18 cellular contexts compared by ENCODE assay signal in the genomic region with DNA sequence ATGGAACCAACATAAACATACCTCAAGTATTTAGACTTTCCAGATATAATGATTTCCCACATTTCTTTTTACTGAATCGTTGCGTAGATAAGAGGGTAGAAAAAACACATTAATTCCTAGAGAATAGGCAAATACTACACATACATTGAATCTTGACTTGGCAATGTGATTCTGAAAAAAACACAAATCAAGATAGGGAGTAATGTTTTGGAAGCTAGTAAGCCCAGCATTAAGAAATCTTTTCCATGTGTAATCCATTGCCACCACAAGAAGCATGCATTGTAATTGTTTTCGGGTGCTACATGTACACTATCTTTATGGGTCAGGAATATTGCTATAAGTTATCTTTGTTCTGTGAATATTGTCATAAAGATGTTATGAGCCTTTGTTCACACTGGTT.
A peak's percentile ranks its signal among the peaks of the same experiment; 100 is the strongest.
DNase-seq lines count a peak whose midpoint lies in the region; ATAC-seq and TF ChIP-seq lines count a peak whose summit lies in the region.
"Had no signal": no experiment of that assay in that cellular context is flagged by ENCODE, and none has a peak within 500 bp of the region (broad histone marks: within the 10 kb centered on the region; RNA-seq: fewer than 3 reads in every experiment).

No MANE protein-coding gene starts in this region.

- H3K4me1 ChIP-seq in SK-N-SH (ENCODE audit: control insufficient read depth in 1 of 2, insufficient read depth in 2 of 2, low read depth in 1 of 2, low read length in 1 of 2) (no peaks in the 10 kb centered on the region; a peak in 1 of 4 replicates), A673 (ENCODE audit: insufficient read depth, low read length, poor library complexity, severe bottlenecking) (no peaks in the 10 kb centered on the region)
- H3K4me1 ChIP-seq: Caco-2 had no signal

- no peak for TF ChIP-seq EP300 in SK-N-SH (IDR thresholded peaks at IDR 0.05; ENCODE audit: borderline replicate concordance in 1 of 2, low read depth in 1 of 2, low read length in 1 of 2)

- BruUV-seq in A673 (replicated peaks; lab: Mats Ljungman, UMichigan): no TSS peak

- no peak for TF ChIP-seq RAD21 in SK-N-SH (IDR thresholded peaks at IDR 0.05; ENCODE audit: low read length)

- ATAC-seq in GM18861 (IDR thresholded peaks at IDR 0.05; ENCODE audit: unreplicated experiment): no peak
- ATAC-seq: CD8-positive, alpha-beta T cell had no signal

- 0 out of 2 replicates have a peak, but pooled peaks cover 4% of the 10 kb centered on the region for H3K9me2 ChIP-seq in SK-N-SH

- DNase-seq in OCI-M1 (lab: John Stamatoyannopoulos, UW) (peak; percentile 1), amniotic epithelial cell (ENCODE audit: low read depth) (peak; percentile 68), astrocyte of the hippocampus (ENCODE audit: low read depth, low spot score) (peak; percentile 22), fibroblast of the aortic adventitia (ENCODE audit: low read depth) (peak; percentile 30), SK-N-SH (no peak), mucosa of gallbladder (ENCODE audit: low spot score) (no peak), A673 (ENCODE audit: low spot score) (no peak)
- DNase-seq: 8988T; AML-193; Caco-2; Calu3; CD4-positive, alpha-beta T cell; CD8-positive, alpha-beta T cell; DMS79 treated with DMSO at 0.1 percent for 48 hours; GF-D8 had no signal

- no peaks in the 10 kb centered on the region for H3K79me2 ChIP-seq in SK-N-SH (ENCODE audit: insufficient read depth)

- H3K9ac ChIP-seq in SK-N-SH: no peak overlapping the region
- H3K9ac ChIP-seq: BLaER1 treated with 17β-estradiol and CSF1 and Interleukin-3, amounts not matched to agents 10 nM and 100 nM had no signal

- no peak overlapping the region for H2AFZ ChIP-seq in SK-N-SH (ENCODE audit: low read depth)

- H3K36me3 ChIP-seq in SK-N-SH (replicated peaks in 1 of 2; ENCODE audit: control insufficient read depth in 1 of 2, insufficient read depth in 2 of 2, low read length in 1 of 2) (no peaks in the 10 kb centered on the region), A673 (ENCODE audit: insufficient read depth, low read length, poor library complexity, severe bottlenecking) (no peaks in the 10 kb centered on the region)
- H3K36me3 ChIP-seq: BLaER1 treated with 17β-estradiol and CSF1 and Interleukin-3, amounts not matched to agents 10 nM and 100 nM had no signal

- POLR2A ChIA-PET in SK-N-SH (lab: Yijun Ruan, JAX) (no interaction called here), A673 (lab: Charles Lee; ENCODE audit: low non-redundant PET) (no interaction called here)

- intact Hi-C loops in A673 (cut with micrococcal nuclease; ENCODE audit: unreplicated experiment): no loop called here

- H3K27ac ChIP-seq in SK-N-SH (ENCODE audit: low read depth in 2 of 2, low read length in 1 of 2): no peak overlapping the region
- no peak overlapping the region for H3K27ac ChIP-seq in A673 (ENCODE audit: low read depth, low read length, poor library complexity, severe bottlenecking)
- H3K27ac ChIP-seq: BLaER1 treated with 17β-estradiol and CSF1 and Interleukin-3, amounts not matched to agents 10 nM and 100 nM; C4-2B had no signal

- no peak overlapping the region for H3K4me2 ChIP-seq in SK-N-SH

- 77% methylated on average over 3 of the region's 3 CpGs for WGBS in SK-N-SH (ENCODE audit: low lambda C conversion rate)

- H3K9me3 ChIP-seq in SK-N-SH (no peaks in the 10 kb centered on the region), A673 (ENCODE audit: low read depth, low read length, poor library complexity, severe bottlenecking) (no peaks in the 10 kb centered on the region)
- H3K9me3 ChIP-seq: Caco-2 had no signal

- TF ChIP-seq CTCF in fibroblast of the aortic adventitia (IDR thresholded peaks at IDR 0.05; ENCODE audit: insufficient read depth, low read length) (no peak), SK-N-SH (IDR thresholded peaks at IDR 0.05) (no peak), A673 (conservative IDR thresholded peaks at IDR 0.05; ENCODE audit: low read depth, low read length) (no peak)

- no peaks in the 10 kb centered on the region for H4K20me1 ChIP-seq in SK-N-SH (ENCODE audit: insufficient read depth)
- H4K20me1 ChIP-seq: BLaER1 treated with 17β-estradiol and CSF1 and Interleukin-3, amounts not matched to agents 10 nM and 100 nM had no signal

- CTCF ChIA-PET in SK-N-SH (lab: Yijun Ruan, JAX) (interaction anchor here (1.2 kb wide), 1 partner anchor 13 kb away, joined by 3 read pairs; no protein-coding TSS in a partner anchor), A673 (lab: Charles Lee) (no interaction called here)

- H3K27me3 ChIP-seq in SK-N-SH (ENCODE audit: insufficient read depth) (no peaks in the 10 kb centered on the region), A673 (replicated peaks; ENCODE audit: insufficient read depth, low read depth, low read length, poor library complexity) (no peaks in the 10 kb centered on the region)
- H3K27me3 ChIP-seq: BLaER1 treated with 17β-estradiol and CSF1 and Interleukin-3, amounts not matched to agents 10 nM and 100 nM had no signal

- H3K4me3 ChIP-seq in fibroblast of the aortic adventitia (ENCODE audit: low read depth, low read length): no peak overlapping the region
- H3K4me3 ChIP-seq in SK-N-SH (ENCODE audit: low read depth in 2 of 2, low read length in 1 of 2): no peak overlapping the region
- H3K4me3 ChIP-seq in A673 (ENCODE audit: low read depth, low read length, poor library complexity, severe bottlenecking): no peak overlapping the region
- H3K4me3 ChIP-seq: BLaER1 treated with 17β-estradiol and CSF1 and Interleukin-3, amounts not matched to agents 10 nM and 100 nM had no signal

- no peaks in the 10 kb centered on the region for H3F3A ChIP-seq in SK-N-SH (replicated peaks; ENCODE audit: insufficient read depth)

TF ChIP-seq in SK-N-SH, 30 proteins besides CTCF, POLR2A, EP300 and RAD21:
- no peak for TF ChIP-seq JUND (IDR thresholded peaks at IDR 0.05)
- no peak for TF ChIP-seq FOXJ3 (CRISPR knock-in tag; IDR thresholded peaks at IDR 0.05)
- TF ChIP-seq, protein P1, sequence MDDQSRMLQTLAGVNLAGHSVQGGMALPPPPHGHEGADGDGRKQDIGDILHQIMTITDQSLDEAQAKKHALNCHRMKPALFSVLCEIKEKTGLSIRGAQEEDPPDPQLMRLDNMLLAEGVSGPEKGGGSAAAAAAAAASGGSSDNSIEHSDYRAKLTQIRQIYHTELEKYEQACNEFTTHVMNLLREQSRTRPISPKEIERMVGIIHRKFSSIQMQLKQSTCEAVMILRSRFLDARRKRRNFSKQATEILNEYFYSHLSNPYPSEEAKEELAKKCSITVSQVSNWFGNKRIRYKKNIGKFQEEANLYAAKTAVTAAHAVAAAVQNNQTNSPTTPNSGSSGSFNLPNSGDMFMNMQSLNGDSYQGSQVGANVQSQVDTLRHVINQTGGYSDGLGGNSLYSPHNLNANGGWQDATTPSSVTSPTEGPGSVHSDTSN (IDR thresholded peaks at IDR 0.05): no peak
- TF ChIP-seq, protein P2, sequence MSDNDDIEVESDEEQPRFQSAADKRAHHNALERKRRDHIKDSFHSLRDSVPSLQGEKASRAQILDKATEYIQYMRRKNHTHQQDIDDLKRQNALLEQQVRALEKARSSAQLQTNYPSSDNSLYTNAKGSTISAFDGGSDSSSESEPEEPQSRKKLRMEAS (IDR thresholded peaks at IDR 0.05; ENCODE audit: low read depth): no peak
- no peak for TF ChIP-seq POLR2AphosphoS5 (IDR thresholded peaks at IDR 0.05; ENCODE audit: low read depth, low read length)
- TF ChIP-seq RCOR1 (IDR thresholded peaks at IDR 0.05; ENCODE audit: low read length): no peak
- TF ChIP-seq, protein P3, sequence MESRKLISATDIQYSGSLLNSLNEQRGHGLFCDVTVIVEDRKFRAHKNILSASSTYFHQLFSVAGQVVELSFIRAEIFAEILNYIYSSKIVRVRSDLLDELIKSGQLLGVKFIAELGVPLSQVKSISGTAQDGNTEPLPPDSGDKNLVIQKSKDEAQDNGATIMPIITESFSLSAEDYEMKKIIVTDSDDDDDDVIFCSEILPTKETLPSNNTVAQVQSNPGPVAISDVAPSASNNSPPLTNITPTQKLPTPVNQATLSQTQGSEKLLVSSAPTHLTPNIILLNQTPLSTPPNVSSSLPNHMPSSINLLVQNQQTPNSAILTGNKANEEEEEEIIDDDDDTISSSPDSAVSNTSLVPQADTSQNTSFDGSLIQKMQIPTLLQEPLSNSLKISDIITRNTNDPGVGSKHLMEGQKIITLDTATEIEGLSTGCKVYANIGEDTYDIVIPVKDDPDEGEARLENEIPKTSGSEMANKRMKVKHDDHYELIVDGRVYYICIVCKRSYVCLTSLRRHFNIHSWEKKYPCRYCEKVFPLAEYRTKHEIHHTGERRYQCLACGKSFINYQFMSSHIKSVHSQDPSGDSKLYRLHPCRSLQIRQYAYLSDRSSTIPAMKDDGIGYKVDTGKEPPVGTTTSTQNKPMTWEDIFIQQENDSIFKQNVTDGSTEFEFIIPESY (IDR thresholded peaks at IDR 0.05; ENCODE audit: borderline replicate concordance, low read depth): no peak

Comparison
In these comparisons a context has a peak if more than half of its experiments do, and no peak if none do; other contexts are left out.
1. DNase-seq: peak in OCI-M1 (single experiment), amniotic epithelial cell (single experiment), astrocyte of the hippocampus (single experiment) and fibroblast of the aortic adventitia (single experiment); none in SK-N-SH (single experiment), mucosa of gallbladder (single experiment) and A673 (single experiment).